Comparison of ENCODE assay signal across 8 cellular contexts in genomic region chr21:33587792-33588484, GRCh38. TPM values are rescaled to one million over a fixed set of nuclear protein-coding genes. Genes with fewer than 3 reads are reported as not detected.
A peak's percentile ranks its signal among the peaks of the same experiment; 100 is the strongest.
DNase-seq lines count a peak whose midpoint lies in the region; ATAC-seq and TF ChIP-seq lines count a peak whose summit lies in the region.

No MANE protein-coding gene starts in this region.

- no peak overlapping the region for H2AFZ ChIP-seq in neural cell (ENCODE audit: low read depth, low read length)

- TF ChIP-seq RAD21 in neural cell (conservative IDR thresholded peaks at IDR 0.05): no peak

- peak overlapping the region; percentile 37 for H3K27ac ChIP-seq in neural cell (ENCODE audit: low read length)

- H3K79me2 ChIP-seq in neural cell (replicated peaks; ENCODE audit: insufficient read depth, low read length): peaks cover 9% of the 10 kb centered on the region

- TF ChIP-seq CTCF in foreskin fibroblast (IDR thresholded peaks at IDR 0.05; ENCODE audit: low read depth, low read length): no peak
- no peak for TF ChIP-seq CTCF in neural cell (IDR thresholded peaks at IDR 0.05; ENCODE audit: poor library complexity, severe bottlenecking)

- no peaks in the 10 kb centered on the region for H3K36me3 ChIP-seq in neural cell (ENCODE audit: insufficient read depth, low read length)

- H4K20me1 ChIP-seq in neural cell (ENCODE audit: insufficient read depth): no peaks in the 10 kb centered on the region

- no peaks in the 10 kb centered on the region for H3K9me2 ChIP-seq in neural cell (ENCODE audit: insufficient read depth, low read length)

- peaks cover 9% of the 10 kb centered on the region for H3F3A ChIP-seq in neural cell (ENCODE audit: insufficient read depth, low read length, poor library complexity, severe bottlenecking)

- peak overlapping the region; percentile 68 for H3K4me2 ChIP-seq in neural cell (ENCODE audit: low read length)

- peak overlapping the region; percentile 65 to 91 for H3K4me3 ChIP-seq in foreskin fibroblast (ENCODE audit: low read depth in 1 of 2, low read length in 2 of 2)
- peak overlapping the region; percentile 88 for H3K4me3 ChIP-seq in neural cell (ENCODE audit: low read length)

- ATAC-seq in GM21825 (IDR thresholded peaks at IDR 0.05; ENCODE audit: unreplicated experiment): peak; percentile 22
- no peak for ATAC-seq in HG03045 (IDR thresholded peaks at IDR 0.05; ENCODE audit: unreplicated experiment)

- H3K9me3 ChIP-seq in neural cell (ENCODE audit: low read length): no peaks in the 10 kb centered on the region

- no peak for TF ChIP-seq EP300 in neural cell (conservative IDR thresholded peaks at IDR 0.05; ENCODE audit: poor library complexity, severe bottlenecking)

- DNase-seq in activated gamma-delta T cell (lab: John Stamatoyannopoulos, UW) (peak; percentile 24), activated gamma-delta T cell treated with Interleukin-2 at 50 U/mL for 16 hours (no peak), KBM-7 (peak; percentile 53), foreskin fibroblast (peak in 1 of 2 donors; percentile 61)
- peak; percentile 39 to 47 for DNase-seq in activated CD4-positive, alpha-beta T cell treated with anti-CD3 and anti-CD28 coated beads, Interleukin-2, amount 50 U/mL, for 48 hours

- peak overlapping the region; percentile 73 for H3K9ac ChIP-seq in neural cell (ENCODE audit: low read length)

- H3K27me3 ChIP-seq in neural cell (ENCODE audit: insufficient read depth, low read depth, low read length): no peaks in the 10 kb centered on the region

- in situ Hi-C loops in KBM-7 (cut with MboI; ENCODE audit: low pct_unique_long_range_greater_than_20kb, low sequenced_read_pairs): no loop called here

TF ChIP-seq in neural cell, 6 proteins besides CTCF, POLR2A, EP300 and RAD21:
- TF ChIP-seq TAF1 (IDR thresholded peaks at IDR 0.05; ENCODE audit: low read depth) (no peak), POLR2AphosphoS5 (IDR thresholded peaks at IDR 0.05) (peak; percentile 6), SMC3 (conservative IDR thresholded peaks at IDR 0.05; ENCODE audit: poor library complexity) (no peak)

RNA-seq across cellular contexts. Expression of gene DONSON, which starts 0.5 kb away (rescaled TPM):
- polyA plus RNA-seq in neural cell: 46.2 and 56.6 TPM in 2 replicates
- polyA minus RNA-seq in neural cell: 22.9 and 23.6 TPM in 2 replicates

RNA-seq across cellular contexts. Expression of gene SON, which starts 45.1 kb away (rescaled TPM):
- 121 and 123 TPM in 2 replicates for polyA plus RNA-seq in neural cell
- polyA minus RNA-seq in neural cell: 221 and 290 TPM in 2 replicates

RNA-seq across cellular contexts. Expression of gene GART, which starts 46.0 kb away (rescaled TPM):
- polyA plus RNA-seq in neural cell: 87.5 and 107 TPM in 2 replicates
- 82.3 and 110 TPM in 2 replicates for polyA minus RNA-seq in neural cell

RNA-seq across cellular contexts. Expression of gene CRYZL1, which starts 53.6 kb away (rescaled TPM):
- polyA plus RNA-seq in neural cell: 40.5 and 54.3 TPM in 2 replicates
- 70.2 and 71.1 TPM in 2 replicates for polyA minus RNA-seq in neural cell

RNA-seq across cellular contexts. Expression of gene ITSN1, which starts 54.4 kb away (rescaled TPM):
- polyA plus RNA-seq in neural cell: 35.1 and 48.9 TPM in 2 replicates
- polyA minus RNA-seq in neural cell: 88.1 and 101 TPM in 2 replicates
